8 cellular contexts compared by ENCODE assay signal in genomic region chr5:122846051-122846567, GRCh38. TPM values are rescaled to one million over a fixed set of nuclear protein-coding genes. Genes with fewer than 3 reads are reported as not detected.
DNase-seq lines count a peak whose midpoint lies in the region; ATAC-seq and TF ChIP-seq lines count a peak whose summit lies in the region.

No MANE protein-coding gene starts in this region.

- H3F3A ChIP-seq in smooth muscle cell (ENCODE audit: low read depth): peaks cover 4% of the 10 kb centered on the region

- no peaks in the 10 kb centered on the region for H3K9me3 Mint-ChIP-seq in activated naive CD8-positive, alpha-beta T cell (ENCODE audit: low read depth)

- H3K27me3 ChIP-seq in BE2C (no peaks in the 10 kb centered on the region), smooth muscle cell (ENCODE audit: low read depth) (no peaks in the 10 kb centered on the region)

- H3K4me1 Mint-ChIP-seq in activated naive CD8-positive, alpha-beta T cell (ENCODE audit: low read depth): peaks cover 20% of the 10 kb centered on the region

- H3K4me3 ChIP-seq in BE2C (ENCODE audit: low read depth, low read length): peak overlapping the region; percentile 84
- H3K4me3 ChIP-seq in iPS-11a (ENCODE audit: low read depth, low read length): peak overlapping the region; percentile 77
- peak overlapping the region; percentile 96 for H3K4me3 ChIP-seq in smooth muscle cell

- peak overlapping the region; percentile 16 for H3K27ac Mint-ChIP-seq in activated naive CD8-positive, alpha-beta T cell

- peak overlapping the region; percentile 87 for H2AFZ ChIP-seq in smooth muscle cell (ENCODE audit: low read depth)

- TF ChIP-seq CTCF in BE2C (IDR thresholded peaks at IDR 0.05; ENCODE audit: low read depth, low read length): no peak
- no peak for TF ChIP-seq CTCF in smooth muscle cell (IDR thresholded peaks at IDR 0.05; ENCODE audit: borderline replicate concordance, insufficient read depth, poor library complexity, severe bottlenecking)

- WGBS in smooth muscle cell (ENCODE audit: low lambda C conversion rate): 3% methylated on average over 6 of the region's 6 CpGs

- no peak for ATAC-seq in HG02759 (IDR thresholded peaks at IDR 0.05; ENCODE audit: unreplicated experiment)
- ATAC-seq in HG03159 (IDR thresholded peaks at IDR 0.05; ENCODE audit: unreplicated experiment): no peak

- H3K9me3 ChIP-seq in BE2C: no peaks in the 10 kb centered on the region
- no peaks in the 10 kb centered on the region for H3K9me3 ChIP-seq in smooth muscle cell (replicated peaks; ENCODE audit: low read depth)

- H3K36me3 ChIP-seq in BE2C (no peaks in the 10 kb centered on the region), smooth muscle cell (ENCODE audit: low read depth) (no peaks in the 10 kb centered on the region)

- no peaks in the 10 kb centered on the region for H3K36me3 Mint-ChIP-seq in activated naive CD8-positive, alpha-beta T cell

- H3K79me2 ChIP-seq in smooth muscle cell (ENCODE audit: low read depth): peaks cover 37% of the 10 kb centered on the region

- H3K9ac ChIP-seq in smooth muscle cell (ENCODE audit: low read depth): peak overlapping the region; percentile 89

- DNase-seq in BE2C (no peak), HS-5 (ENCODE audit: low read depth) (peak; percentile 78), smooth muscle cell (lab: John Stamatoyannopoulos, UW; ENCODE audit: unreplicated experiment) (no peak), NCI-H1436 treated with DMSO at 0.1 percent for 48 hours (lab: John Stamatoyannopoulos, UW) (no peak)

- H3K4me3 Mint-ChIP-seq in activated naive CD8-positive, alpha-beta T cell: peak overlapping the region; percentile 77

- H3K4me1 ChIP-seq in BE2C (no peaks in the 10 kb centered on the region), smooth muscle cell (ENCODE audit: low read depth) (peaks cover 23% of the 10 kb centered on the region)

- H3K27me3 Mint-ChIP-seq in activated naive CD8-positive, alpha-beta T cell: peaks cover 3% of the 10 kb centered on the region

- H3K4me2 ChIP-seq in smooth muscle cell: peak overlapping the region; percentile 92

- no peaks in the 10 kb centered on the region for H4K20me1 ChIP-seq in smooth muscle cell (ENCODE audit: low read depth)

- peak overlapping the region; percentile 78 for H3K27ac ChIP-seq in smooth muscle cell (ENCODE audit: low read depth)

RNA-seq across cellular contexts. Expression of gene SNX24, which starts 0.7 kb away (rescaled TPM):
- polyA plus RNA-seq in BE2C (2012; ENCODE audit: insufficient read depth, insufficient read length, low read depth): 3.6 TPM
- 22.5 and 44.9 TPM in 2 replicates for total RNA-seq in smooth muscle cell
- 15.3 and 20.4 TPM in 2 replicates for polyA plus RNA-seq in smooth muscle cell
